In genomic region chr1:205266584-205267305, GRCh38 we compare ENCODE assay signal across 17 cellular contexts. TPM values are rescaled to one million over a fixed set of nuclear protein-coding genes. Genes with fewer than 3 reads are reported as not detected.
DNase-seq lines count a peak whose midpoint lies in the region; ATAC-seq, FAIRE-seq and TF ChIP-seq lines count a peak whose summit lies in the region.
"Had no signal": no experiment of that assay in that cellular context is flagged by ENCODE, and none has a peak within 500 bp of the region (broad histone marks: within the 10 kb centered on the region; RNA-seq: fewer than 3 reads in every experiment).

No MANE protein-coding gene starts in this region.

- 69% methylated on average over 10 of the region's 10 CpGs for WGBS in K562 (ENCODE audit: insufficient coverage, low coverage, missing lambda C conversion rate)

- no peak for TF ChIP-seq EP300 in K562 (IDR thresholded peaks at IDR 0.05; ENCODE audit: low read length)

- POLR2A ChIA-PET in K562 (lab: Yijun Ruan, JAX): interaction anchor here (0.5 to 1.7 kb wide), 4 partner anchors 10 to 269 kb away, joined by 3 to 7 read pairs (median 4); no protein-coding TSS in a partner anchor

- no peaks in the 10 kb centered on the region for H3K9me3 ChIP-seq in BLaER1
- no peaks in the 10 kb centered on the region for H3K9me3 ChIP-seq in K562 (replicated peaks; ENCODE audit: control insufficient read depth, insufficient read depth, low read depth, low read length)
- no peaks in the 10 kb centered on the region for H3K9me3 ChIP-seq in osteoblast (ENCODE audit: low read depth, low read length)
- H3K9me3 ChIP-seq: HAP-1 had no signal

- no peaks in the 10 kb centered on the region for H3K9me1 ChIP-seq in K562 (ENCODE audit: control insufficient read depth, insufficient read depth, low read length)

- in situ Hi-C loops in K562 (cut with MboI): no loop called here

- H3K4me1 ChIP-seq in BLaER1 (peaks cover 38% of the 10 kb centered on the region), K562 (replicated peaks in 1 of 2; ENCODE audit: control insufficient read depth in 2 of 2, insufficient read depth in 2 of 2, low read length in 2 of 2) (peaks cover 49 to 54% of the 10 kb centered on the region in 2 experiments), osteoblast (ENCODE audit: insufficient read depth, low read length) (peaks cover 31% of the 10 kb centered on the region)
- H3K4me1 ChIP-seq: HAP-1 had no signal

- H3K9ac ChIP-seq in BLaER1 (no peak overlapping the region), K562 (ENCODE audit: insufficient read depth in 1 of 2, low read depth in 2 of 2, low read length in 2 of 2) (no peak overlapping the region; a peak in 2 of 4 replicates)

- TF ChIP-seq CTCF in K562 (IDR thresholded peaks at IDR 0.05 in 2 of 3, conservative IDR thresholded peaks at IDR 0.05 in 1 of 3; ENCODE audit: insufficient read depth in 2 of 3, low read depth in 1 of 3, low read length in 3 of 3) (no peak), osteoblast (IDR thresholded peaks at IDR 0.05; ENCODE audit: extremely low read depth, low read depth, low read length) (no peak)

- H3K79me2 ChIP-seq in K562 (ENCODE audit: control insufficient read depth, insufficient read depth, low read length) (no peaks in the 10 kb centered on the region), osteoblast (ENCODE audit: insufficient read depth, low read length) (no peaks in the 10 kb centered on the region)

- DNase-seq in NCI-H2227 (lab: John Stamatoyannopoulos, UW; ENCODE audit: unreplicated experiment) (peak; percentile 92), K562 (ENCODE audit: extremely low read depth in 1 of 4, low spot score in 3 of 4) (no peak), osteoblast (ENCODE audit: insufficient read length, low spot score, missing footprints) (peak; percentile 41), NCI-H774 (lab: John Stamatoyannopoulos, UW) (no peak), inferior parietal cortex (ENCODE audit: extremely low spot score) (no peak), iPS-NIHi11 (ENCODE audit: low spot score) (no peak), occipital lobe (lab: John Stamatoyannopoulos, UW) (no peak)
- DNase-seq: 8988T, NCI-H1436, NCI-H2081, NCI-H345, NCI-H526 treated with DMSO at 0.1 percent for 48 hours, SHP77 treated with DMSO at 0.1 percent for 48 hours had no signal

- intact Hi-C loops in K562 (cut with micrococcal nuclease): no loop called here

- H4K20me1 ChIP-seq in BLaER1: peaks cover 18% of the 10 kb centered on the region; the same call in 1 of the 2 replicates
- H4K20me1 ChIP-seq in K562 (replicated peaks; ENCODE audit: control insufficient read depth, insufficient read depth, low read length): no peaks in the 10 kb centered on the region
- no peaks in the 10 kb centered on the region for H4K20me1 ChIP-seq in osteoblast (ENCODE audit: insufficient read depth, low read length)

- H3K27ac ChIP-seq in BLaER1 (no peak overlapping the region), K562 (ENCODE audit: extremely low read depth, low read depth, low read length) (peak overlapping the region; percentile 42), osteoblast (ENCODE audit: low read depth, low read length) (no peak overlapping the region)
- H3K27ac ChIP-seq: C4-2B had no signal

- H3K27me3 ChIP-seq in BLaER1 (peaks cover 18% of the 10 kb centered on the region), K562 (ENCODE audit: control insufficient read depth in 2 of 2, insufficient read depth in 2 of 2, low read length in 2 of 2) (no peaks in the 10 kb centered on the region), osteoblast (ENCODE audit: insufficient read depth, low read length) (no peaks in the 10 kb centered on the region)

- H2AFZ ChIP-seq in K562 (ENCODE audit: low read depth, low read length) (peak overlapping the region; percentile 63), osteoblast (ENCODE audit: low read length) (no peak overlapping the region)

- peak; percentile 19 for FAIRE-seq in K562 (lab: Jason Lieb, UNC)
- FAIRE-seq: RCC 7860 had no signal

- no peak for ATAC-seq in K562

- TF ChIP-seq RAD21 in K562 (CRISPR knock-in tag; conservative IDR thresholded peaks at IDR 0.05 in 1 of 2, IDR thresholded peaks at IDR 0.05 in 1 of 2): no peak

- CTCF ChIA-PET in K562 (lab: Yijun Ruan, JAX; ENCODE audit: low intra/inter-chr PET ratio): no interaction called here

- no TSS peak for BruUV-seq in K562 (replicated peaks; lab: Mats Ljungman, UMichigan)

- H3K4me2 ChIP-seq in BLaER1 (peak overlapping the region; percentile 85), K562 (ENCODE audit: insufficient read depth, low read length) (peak overlapping the region; percentile 15; the same call in 1 of the 2 replicates), osteoblast (ENCODE audit: insufficient read depth, low read length) (no peak overlapping the region)

- H3K36me3 ChIP-seq in BLaER1 (no peaks in the 10 kb centered on the region), K562 (ENCODE audit: control insufficient read depth, insufficient read depth, low read length) (no peaks in the 10 kb centered on the region), osteoblast (ENCODE audit: insufficient read depth, low read length) (no peaks in the 10 kb centered on the region)
- H3K36me3 ChIP-seq: HAP-1 had no signal

- no peak for TF ChIP-seq POLR2A in K562 (conservative IDR thresholded peaks at IDR 0.05)

- no peak overlapping the region for H3K4me3 ChIP-seq in BLaER1
- no peak overlapping the region for H3K4me3 ChIP-seq in K562
- H3K4me3 ChIP-seq in osteoblast (ENCODE audit: insufficient read depth, low read length): no peak overlapping the region
- H3K4me3 ChIP-seq: HAP-1 had no signal

TF ChIP-seq in K562, 482 proteins besides CTCF, POLR2A, EP300 and RAD21 (continues in another document):
- TF ChIP-seq JUN (IDR thresholded peaks at IDR 0.05; ENCODE audit: borderline replicate concordance, low read depth, low read length): no peak
- no peak for TF ChIP-seq JUN (CRISPR knock-in tag; IDR thresholded peaks at IDR 0.05; ENCODE audit: borderline replicate concordance)

RNA-seq across cellular contexts. Expression of gene TMCC2, which starts 39.0 kb away (rescaled TPM):
- total RNA-seq in K562 (2011; cell fraction: chromatin; rRNA removed; ENCODE audit: low replicate concordance): 0.44 and 1.0 TPM in 2 replicates
- total RNA-seq in K562 (2011; cell fraction: nucleolus; rRNA removed): 0.66 and 1.0 TPM in 2 replicates
- 0.51 and 1.1 TPM in 2 replicates for total RNA-seq in K562 (2011; cell fraction: nucleoplasm; rRNA removed)
- total RNA-seq in K562 (2014; rRNA removed) (1.5 and 1.6 TPM in 2 replicates), K562 (2014; rRNA removed; fragmentation: Illumina TruSeq; extraction: Trizol) (0.48 and 0.62 TPM in 2 replicates), K562 (2015; rRNA removed; fragmentation: Illumina TruSeq; extraction: Trizol) (0.94 and 0.98 TPM in 2 replicates), K562 (2021) (1.8 TPM in 2 replicates), osteoblast (1.8 and 2.9 TPM in 2 replicates), occipital lobe (45.9 TPM)
- polyA plus RNA-seq in K562 (2011; rRNA removed) (0.60 and 1.3 TPM in 2 replicates), K562 (2014; fragmentation: Illumina TruSeq; extraction: Trizol) (1.2 and 1.3 TPM in 2 replicates), K562 (2014; fragmentation: Nextera tagmentation; extraction: Ambion mirVana) (under 1 TPM; 0.06 to 0.10 TPM), K562 (2014; rRNA removed) (1.2 and 2.0 TPM in 2 replicates)
- polyA plus RNA-seq in K562 (2011; cell fraction: cytosol; rRNA removed): 1.6 and 1.7 TPM in 2 replicates
- 1.6 and 1.9 TPM in 2 replicates for polyA plus RNA-seq in K562 (2011; cell fraction: nucleus; rRNA removed)
- polyA plus RNA-seq in K562 (2012): 2.0 and 6.3 TPM in 2 replicates
- 0.74 and 1.3 TPM in 2 replicates for polyA minus RNA-seq in K562 (2011; rRNA and poly(A)+ RNA removed)
- 0.76 and 2.9 TPM in 2 replicates for polyA minus RNA-seq in K562 (2011; cell fraction: cytosol; rRNA and poly(A)+ RNA removed)
- polyA minus RNA-seq in K562 (2011; cell fraction: nucleus; rRNA and poly(A)+ RNA removed): 0.54 and 1.6 TPM in 2 replicates

RNA-seq across cellular contexts. Expression of gene NUAK2, which starts 54.8 kb away (rescaled TPM):
- total RNA-seq in K562 (2011; cell fraction: chromatin; rRNA removed; ENCODE audit: low replicate concordance): 0.40 and 0.90 TPM in 2 replicates
- total RNA-seq in K562 (2011; cell fraction: nucleolus; rRNA removed): 0.39 and 0.83 TPM in 2 replicates
- 0.23 and 0.73 TPM in 2 replicates for total RNA-seq in K562 (2011; cell fraction: nucleoplasm; rRNA removed)
- total RNA-seq in K562 (2014; rRNA removed) (0.05 and 0.29 TPM in 2 replicates), K562 (2014; rRNA removed; fragmentation: Illumina TruSeq; extraction: Trizol) (0.13 and 0.18 TPM in 2 replicates), K562 (2015; rRNA removed; fragmentation: Illumina TruSeq; extraction: Trizol) (0.14 and 0.15 TPM in 2 replicates), K562 (2021) (0.44 and 0.47 TPM in 2 replicates), osteoblast (2.7 and 3.6 TPM in 2 replicates), occipital lobe (1.1 TPM)
- polyA plus RNA-seq in K562 (2011; rRNA removed) (0.11 and 0.68 TPM in 2 replicates), K562 (2014; fragmentation: Illumina TruSeq; extraction: Trizol) (0.27 and 0.33 TPM in 2 replicates), K562 (2014; fragmentation: Nextera tagmentation; extraction: Ambion mirVana) (under 1 TPM; 0.04 to 0.10 TPM), K562 (2014; rRNA removed) (0.19 and 0.45 TPM in 2 replicates)
- polyA plus RNA-seq in K562 (2011; cell fraction: cytosol; rRNA removed): 0.19 and 0.37 TPM in 2 replicates
- polyA plus RNA-seq in K562 (2011; cell fraction: nucleus; rRNA removed): 0.41 and 0.49 TPM in 2 replicates
- polyA plus RNA-seq in K562 (2012): 0.20 and 0.60 TPM in 2 replicates
- 0.28 and 0.39 TPM in 2 replicates for polyA minus RNA-seq in K562 (2011; rRNA and poly(A)+ RNA removed)
- polyA minus RNA-seq in K562 (2011; cell fraction: cytosol; rRNA and poly(A)+ RNA removed): 0.48 and 0.64 TPM in 2 replicates
- 0.54 and 0.78 TPM in 2 replicates for polyA minus RNA-seq in K562 (2011; cell fraction: nucleus; rRNA and poly(A)+ RNA removed)

RNA-seq across cellular contexts. Expression of gene DSTYK, which starts 55.2 kb away (rescaled TPM):
- 12.5 and 15.3 TPM in 2 replicates for total RNA-seq in K562 (2011; cell fraction: chromatin; rRNA removed; ENCODE audit: low replicate concordance)
- total RNA-seq in K562 (2011; cell fraction: nucleolus; rRNA removed): 6.3 and 7.2 TPM in 2 replicates
- 11.8 and 16.3 TPM in 2 replicates for total RNA-seq in K562 (2011; cell fraction: nucleoplasm; rRNA removed)
- 4.2 and 5.5 TPM in 2 replicates for total RNA-seq in K562 (2014; rRNA removed)
- total RNA-seq in K562 (2014; rRNA removed; fragmentation: Illumina TruSeq; extraction: Trizol): 7.0 TPM in 2 replicates
- total RNA-seq in K562 (2015; rRNA removed; fragmentation: Illumina TruSeq; extraction: Trizol): 6.6 and 7.1 TPM in 2 replicates
- 6.2 and 7.3 TPM in 2 replicates for total RNA-seq in K562 (2021)
- polyA plus RNA-seq in K562 (2011; rRNA removed): 6.3 and 7.0 TPM in 2 replicates
- 2.3 and 4.7 TPM in 2 replicates for polyA plus RNA-seq in K562 (2011; cell fraction: cytosol; rRNA removed)
- 2.9 and 3.0 TPM in 2 replicates for polyA plus RNA-seq in K562 (2011; cell fraction: nucleus; rRNA removed)
- polyA plus RNA-seq in K562 (2012): 5.6 and 8.7 TPM in 2 replicates
- 6.3 and 6.9 TPM in 2 replicates for polyA plus RNA-seq in K562 (2014; fragmentation: Illumina TruSeq; extraction: Trizol)
- 1 to 10 TPM; 4.6 to 5.0 TPM for polyA plus RNA-seq in K562 (2014; fragmentation: Nextera tagmentation; extraction: Ambion mirVana)
- polyA plus RNA-seq in K562 (2014; rRNA removed): 4.8 and 5.4 TPM in 2 replicates
- 11.5 and 13.9 TPM in 2 replicates for polyA minus RNA-seq in K562 (2011; rRNA and poly(A)+ RNA removed)
- polyA minus RNA-seq in K562 (2011; cell fraction: cytosol; rRNA and poly(A)+ RNA removed): 4.2 and 4.4 TPM in 2 replicates
- 4.6 and 8.2 TPM in 2 replicates for polyA minus RNA-seq in K562 (2011; cell fraction: nucleus; rRNA and poly(A)+ RNA removed)
- total RNA-seq in osteoblast: 16.5 and 18.1 TPM in 2 replicates
- 28.1 TPM for total RNA-seq in occipital lobe

Comparison
In these comparisons a context has a peak if more than half of its experiments do, and no peak if none do; other contexts are left out.
1. DNase-seq: peak in NCI-H2227 (single experiment) and osteoblast (single experiment); none in K562 (0 of 4), NCI-H774 (single experiment), inferior parietal cortex (single experiment), iPS-NIHi11 (single experiment) and occipital lobe (single experiment).
2. RNA of gene TMCC2, which starts 39.0 kb away (total RNA-seq): 45.9 TPM in occipital lobe (single experiment); 1.8 to 2.9 TPM in osteoblast and 0.44 to 1.8 TPM in K562; every median in the first group is over 10 times any median in the second.